ENCODE assay signal across 36 cellular contexts in the genomic region with DNA sequence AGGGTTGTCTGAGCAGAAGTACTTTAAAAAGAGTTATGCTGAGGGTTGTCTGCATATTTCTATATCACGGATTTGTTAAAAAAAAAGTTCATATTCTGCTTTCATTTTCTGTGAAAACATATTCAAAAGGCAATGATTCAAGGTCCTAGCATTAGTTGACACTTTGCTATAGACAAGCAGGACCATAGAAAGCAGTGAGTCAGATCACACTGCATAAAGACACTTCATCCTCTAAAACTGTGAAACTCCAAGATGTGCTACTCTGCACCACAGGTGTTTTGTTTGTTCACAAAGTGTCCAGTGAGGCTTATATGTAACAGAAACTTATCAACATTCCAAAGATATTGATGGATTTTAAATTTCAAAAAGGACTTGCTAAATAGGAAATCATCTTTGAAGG. TPM values are rescaled to one million over a fixed set of nuclear protein-coding genes. Genes with fewer than 3 reads are reported as not detected.
"Had no signal": no experiment of that assay in that cellular context is flagged by ENCODE, and none has a peak within 500 bp of the region (broad histone marks: within the 10 kb centered on the region; RNA-seq: fewer than 3 reads in every experiment).

No MANE protein-coding gene starts in this region.

- H3K27me3 Mint-ChIP-seq: activated B cell treated with CpG ODN at 0.5 μM for 24 hours; activated CD4-positive, alpha-beta memory T cell treated with anti-CD3 and anti-CD28 coated beads, Interleukin-2, amount 10 ng/mL, durations not matched to agents 7 days and 5 days; activated T-helper 17 cell treated with anti-CD3 and anti-CD28 coated beads, Interleukin-2, amount 50 U/mL, for 72 hours; central memory CD8-positive, alpha-beta T cell had no signal

- H3K36me3 ChIP-seq: ascending aorta, cardiac muscle cell, colonic mucosa had no signal

- DNase-seq: activated B cell treated with CpG ODN at 0.5 μM for 24 hours; activated CD4-positive, alpha-beta memory T cell treated with anti-CD3 and anti-CD28 coated beads, Interleukin-2, amount 10 ng/mL, durations not matched to agents 7 days and 5 days; activated CD4-positive, alpha-beta T cell treated with anti-CD3 and anti-CD28 coated beads for 4 hours; activated CD4-positive, CD25-positive, alpha-beta regulatory T cell treated with anti-CD3 and anti-CD28 coated beads, Interleukin-2, amount 50 U/mL, for 72 hours; activated effector memory CD4-positive, alpha-beta T cell treated with anti-CD3 and anti-CD28 coated beads, Interleukin-2, amount 50 U/mL, for 16 hours; activated naive CD4-positive, alpha-beta T cell; activated naive CD4-positive, alpha-beta T cell treated with anti-CD3 and anti-CD28 coated beads, Interleukin-2, amount 50 U/mL, for 16 hours; activated naive CD8-positive, alpha-beta T cell treated with anti-CD3 and anti-CD28 coated beads for 36 hours; activated T-cell treated with anti-CD3 and anti-CD28 coated beads, Interleukin-2, amount 50 U/mL, for 1 hour; activated T-cell treated with anti-CD3 and anti-CD28 coated beads, Interleukin-2, amount 50 U/mL, for 72 hours; amygdala; colonic mucosa; NCI-H1048; NCI-H1105 treated with DMSO at 0.1 percent for 48 hours; NCI-H1436; NCI-H1694; NCI-H1930; NCI-H2081 treated with DMSO at 0.1 percent for 48 hours; NCI-H510A; NCI-H526; NCI-H748 treated with DMSO at 0.1 percent for 48 hours; Right ventricle myocardium superior; SW 1271; T-helper 1 cell; T-helper 2 cell; T-helper 9 cell had no signal

- ATAC-seq: activated T-cell treated with anti-CD3 and anti-CD28 coated beads, Interleukin-2, amount 50 U/mL, for 72 hours; activated T-helper 17 cell treated with anti-CD3 and anti-CD28 coated beads, Interleukin-2, amount 50 U/mL, for 72 hours had no signal

- H3K4me1 Mint-ChIP-seq: activated B cell treated with CpG ODN at 0.5 μM for 24 hours; activated CD4-positive, alpha-beta memory T cell treated with anti-CD3 and anti-CD28 coated beads, Interleukin-2, amount 10 ng/mL, durations not matched to agents 7 days and 5 days; activated naive CD8-positive, alpha-beta T cell treated with anti-CD3 and anti-CD28 coated beads for 36 hours; activated T-helper 17 cell treated with anti-CD3 and anti-CD28 coated beads, Interleukin-2, amount 50 U/mL, for 72 hours; central memory CD8-positive, alpha-beta T cell had no signal

- H3K27me3 ChIP-seq: ascending aorta, cardiac muscle cell, colonic mucosa had no signal

- H3K4me1 ChIP-seq: ascending aorta, colonic mucosa had no signal

- H3K27ac ChIP-seq: ascending aorta, cardiac muscle cell, colonic mucosa, VCaP had no signal

- H3K4me3 Mint-ChIP-seq: activated B cell treated with CpG ODN at 0.5 μM for 24 hours; activated CD4-positive, alpha-beta memory T cell treated with anti-CD3 and anti-CD28 coated beads, Interleukin-2, amount 10 ng/mL, durations not matched to agents 7 days and 5 days; activated naive CD8-positive, alpha-beta T cell treated with anti-CD3 and anti-CD28 coated beads for 36 hours; activated T-cell treated with anti-CD3 and anti-CD28 coated beads, Interleukin-2, amount 50 U/mL, for 72 hours; activated T-helper 17 cell treated with anti-CD3 and anti-CD28 coated beads, Interleukin-2, amount 50 U/mL, for 72 hours; central memory CD8-positive, alpha-beta T cell had no signal

- H3K27ac Mint-ChIP-seq: activated B cell treated with CpG ODN at 0.5 μM for 24 hours; activated CD4-positive, alpha-beta memory T cell treated with anti-CD3 and anti-CD28 coated beads, Interleukin-2, amount 10 ng/mL, durations not matched to agents 7 days and 5 days; activated naive CD8-positive, alpha-beta T cell treated with anti-CD3 and anti-CD28 coated beads for 36 hours; activated T-cell treated with anti-CD3 and anti-CD28 coated beads, Interleukin-2, amount 50 U/mL, for 72 hours; activated T-helper 17 cell treated with anti-CD3 and anti-CD28 coated beads, Interleukin-2, amount 50 U/mL, for 72 hours had no signal

- H3K9me3 ChIP-seq: ascending aorta, colonic mucosa had no signal

- H3K9me3 Mint-ChIP-seq: activated B cell treated with CpG ODN at 0.5 μM for 24 hours; activated CD4-positive, alpha-beta memory T cell treated with anti-CD3 and anti-CD28 coated beads, Interleukin-2, amount 10 ng/mL, durations not matched to agents 7 days and 5 days; activated naive CD8-positive, alpha-beta T cell treated with anti-CD3 and anti-CD28 coated beads for 36 hours; activated T-helper 17 cell treated with anti-CD3 and anti-CD28 coated beads, Interleukin-2, amount 50 U/mL, for 72 hours had no signal

- H3K4me3 ChIP-seq: ascending aorta, cardiac muscle cell, colonic mucosa had no signal

- H3K36me3 Mint-ChIP-seq: activated naive CD8-positive, alpha-beta T cell treated with anti-CD3 and anti-CD28 coated beads for 36 hours had no signal

RNA-seq across cellular contexts. Expression of gene SPAM1, which starts 47.0 kb away (rescaled TPM):
- total RNA-seq: activated B cell treated with CpG ODN at 0.5 μM for 24 hours; activated CD4-positive, alpha-beta memory T cell treated with anti-CD3 and anti-CD28 coated beads, Interleukin-2, amount 10 ng/mL, durations not matched to agents 7 days and 5 days; activated CD8-positive, alpha-beta memory T cell treated with anti-CD3 and anti-CD28 coated beads for 36 hours; activated naive CD8-positive, alpha-beta T cell treated with anti-CD3 and anti-CD28 coated beads for 36 hours; activated T-cell treated with anti-CD3 and anti-CD28 coated beads, Interleukin-2, amount 50 U/mL, for 72 hours; activated T-helper 17 cell treated with anti-CD3 and anti-CD28 coated beads, Interleukin-2, amount 50 U/mL, for 72 hours; ascending aorta; cardiac muscle cell; chondrocyte; colonic mucosa; M059J; OCI-LY7; Right ventricle myocardium superior had no signal
- polyA plus RNA-seq: adipose tissue, cardiac muscle cell had no signal
